ENCODE assay signal across 8 cellular contexts in genomic region chr19:1259206-1259872, GRCh38. TPM values are rescaled to one million over a fixed set of nuclear protein-coding genes. Genes with fewer than 3 reads are reported as not detected.
DNase-seq lines count a peak whose midpoint lies in the region; ATAC-seq lines count a peak whose summit lies in the region.

No MANE protein-coding gene starts in this region.

- no peak overlapping the region for H4K12ac ChIP-seq in trophoblast cell (ENCODE audit: low read depth, low read length)

- peak; percentile 25 for ATAC-seq in GM21825 (IDR thresholded peaks at IDR 0.05; ENCODE audit: unreplicated experiment)
- ATAC-seq in activated T-helper 17 cell treated with anti-CD3 and anti-CD28 coated beads, Interleukin-2, amount 50 U/mL, for 72 hours (replicated peaks): peak; percentile 50

- H3K18ac ChIP-seq in trophoblast cell (ENCODE audit: low read length): no peak overlapping the region

- H2AFZ ChIP-seq in trophoblast cell (ENCODE audit: insufficient read depth, low read length, poor library complexity): no peak overlapping the region

- H3K27ac Mint-ChIP-seq in activated T-helper 17 cell treated with anti-CD3 and anti-CD28 coated beads, Interleukin-2, amount 50 U/mL, for 72 hours: peak overlapping the region; percentile 95

- H3K23ac ChIP-seq in trophoblast cell (ENCODE audit: low read length): no peak overlapping the region

- peak; percentile 86 for DNase-seq in CMK (ENCODE audit: low read depth)
- DNase-seq in NT2/D1 (ENCODE audit: low read depth, low spot score): no peak
- DNase-seq in foreskin melanocyte: peak; percentile 68
- peak; percentile 82 to 86 for DNase-seq in trophoblast cell
- no peak for DNase-seq in germinal center (ENCODE audit: low spot score)
- DNase-seq in NCI-H510A (lab: John Stamatoyannopoulos, UW): no peak

- H2BK12ac ChIP-seq in trophoblast cell (ENCODE audit: low read length): no peak overlapping the region

- H3K14ac ChIP-seq in trophoblast cell (ENCODE audit: low read length): no peak overlapping the region

- peaks cover 62% of the 10 kb centered on the region for H3K36me3 Mint-ChIP-seq in activated T-helper 17 cell treated with anti-CD3 and anti-CD28 coated beads, Interleukin-2, amount 50 U/mL, for 72 hours (ENCODE audit: low read depth)

- H3K4ac ChIP-seq in trophoblast cell (ENCODE audit: low read depth, low read length): no peak overlapping the region

- no CpG with 5 or more reads among the region's 17 CpGs for WGBS in trophoblast cell (ENCODE audit: extremely low coverage, insufficient coverage, insufficient read length)

- H4K8ac ChIP-seq in trophoblast cell (ENCODE audit: low read depth, low read length): peak overlapping the region; percentile 66

- peak overlapping the region; percentile 2 for H3K4me2 ChIP-seq in trophoblast cell (ENCODE audit: low read length)

- peak overlapping the region; percentile 43 for H2AK5ac ChIP-seq in trophoblast cell (ENCODE audit: low read length)

- H3K4me3 Mint-ChIP-seq in activated T-helper 17 cell treated with anti-CD3 and anti-CD28 coated beads, Interleukin-2, amount 50 U/mL, for 72 hours: peak overlapping the region; percentile 93

- no peaks in the 10 kb centered on the region for H3K9me3 Mint-ChIP-seq in activated T-helper 17 cell treated with anti-CD3 and anti-CD28 coated beads, Interleukin-2, amount 50 U/mL, for 72 hours

- H3K4me1 ChIP-seq in NT2/D1 (ENCODE audit: insufficient read depth, insufficient read length) (peaks cover 47% of the 10 kb centered on the region), trophoblast cell (ENCODE audit: control insufficient read depth in 1 of 2, insufficient read depth in 2 of 2, low read length in 2 of 2) (peaks cover 33 to 40% of the 10 kb centered on the region in 2 experiments)

- peak overlapping the region; percentile 1 for H2BK120ac ChIP-seq in trophoblast cell (ENCODE audit: insufficient read depth, low read length, poor library complexity)

- H3K27me3 ChIP-seq in NT2/D1 (ENCODE audit: insufficient read depth, insufficient read length) (no peaks in the 10 kb centered on the region), trophoblast cell (ENCODE audit: insufficient read depth, low read length) (no peaks in the 10 kb centered on the region)

- no peaks in the 10 kb centered on the region for H3K27me3 Mint-ChIP-seq in activated T-helper 17 cell treated with anti-CD3 and anti-CD28 coated beads, Interleukin-2, amount 50 U/mL, for 72 hours

- peak overlapping the region; percentile 32 for H2BK5ac ChIP-seq in trophoblast cell (ENCODE audit: low read depth, low read length, poor library complexity)

- peaks cover 5% of the 10 kb centered on the region for H3K79me2 ChIP-seq in trophoblast cell (ENCODE audit: control insufficient read depth, insufficient read depth, low read length, poor library complexity)

- peak overlapping the region; percentile 49 for H4K91ac ChIP-seq in trophoblast cell (ENCODE audit: low read depth, low read length)

- peaks cover 29% of the 10 kb centered on the region for H3K79me1 ChIP-seq in trophoblast cell (ENCODE audit: low read length)

- H3K36me3 ChIP-seq in NT2/D1 (ENCODE audit: insufficient read depth, insufficient read length, low read length): peaks cover 44% of the 10 kb centered on the region
- peaks cover 37 to 40% of the 10 kb centered on the region in 2 experiments for H3K36me3 ChIP-seq in trophoblast cell (ENCODE audit: control insufficient read depth in 1 of 2, insufficient read depth in 2 of 2, low read length in 2 of 2)

- H3K4me3 ChIP-seq in NT2/D1 (ENCODE audit: insufficient read length, low read depth) (no peak overlapping the region), trophoblast cell (ENCODE audit: low read depth, low read length) (no peak overlapping the region)

- H3K9me3 ChIP-seq in NT2/D1 (ENCODE audit: insufficient read depth, low read length): no peaks in the 10 kb centered on the region
- no peaks in the 10 kb centered on the region for H3K9me3 ChIP-seq in trophoblast cell (ENCODE audit: insufficient read depth, low read depth, low read length)

- peak overlapping the region; percentile 3 for H3K9ac ChIP-seq in NT2/D1 (ENCODE audit: insufficient read length, low read depth)
- no peak overlapping the region for H3K9ac ChIP-seq in trophoblast cell (ENCODE audit: low read length)

- H3K27ac ChIP-seq in trophoblast cell (ENCODE audit: low read depth, low read length): peak overlapping the region; percentile 58

- H3K4me1 Mint-ChIP-seq in activated T-helper 17 cell treated with anti-CD3 and anti-CD28 coated beads, Interleukin-2, amount 50 U/mL, for 72 hours: peaks cover 9% of the 10 kb centered on the region

RNA-seq across cellular contexts. Expression of gene CIRBP, which starts 9.8 kb away (rescaled TPM):
- total RNA-seq in activated T-helper 17 cell treated with anti-CD3 and anti-CD28 coated beads, Interleukin-2, amount 50 U/mL, for 72 hours: 100 to 1,000 TPM; 150 to 172 TPM
- 116 and 120 TPM in 2 replicates for polyA plus RNA-seq in trophoblast cell (2013)

RNA-seq across cellular contexts. Expression of gene MIDN, which starts 11.0 kb away (rescaled TPM):
- total RNA-seq in activated T-helper 17 cell treated with anti-CD3 and anti-CD28 coated beads, Interleukin-2, amount 50 U/mL, for 72 hours: 10 to 100 TPM; 51.4 to 56.8 TPM
- polyA plus RNA-seq in trophoblast cell (2013): 159 and 165 TPM in 2 replicates

RNA-seq across cellular contexts. Expression of gene FAM174C, which starts 16.0 kb away (rescaled TPM):
- total RNA-seq in activated T-helper 17 cell treated with anti-CD3 and anti-CD28 coated beads, Interleukin-2, amount 50 U/mL, for 72 hours: 10 to 100 TPM; 52.9 to 85.9 TPM
- polyA plus RNA-seq in trophoblast cell (2013): 58.5 and 63.2 TPM in 2 replicates

RNA-seq across cellular contexts. Expression of gene ATP5F1D, which starts 17.8 kb away (rescaled TPM):
- total RNA-seq in activated T-helper 17 cell treated with anti-CD3 and anti-CD28 coated beads, Interleukin-2, amount 50 U/mL, for 72 hours: 100 to 1,000 TPM; 148 to 210 TPM
- polyA plus RNA-seq in trophoblast cell (2013): 106 and 107 TPM in 2 replicates

RNA-seq across cellular contexts. Expression of gene CBARP, which starts 21.5 kb away (rescaled TPM):
- total RNA-seq in activated T-helper 17 cell treated with anti-CD3 and anti-CD28 coated beads, Interleukin-2, amount 50 U/mL, for 72 hours: 1 to 10 TPM in 1 of 2 donors, under 1 TPM in 1; 0.77 to 1.4 TPM
- 3.7 and 4.2 TPM in 2 replicates for polyA plus RNA-seq in trophoblast cell (2013)

Comparison
In these comparisons a context has a peak if more than half of its experiments do, and no peak if none do; other contexts are left out.
1. DNase-seq: peak in CMK (single experiment), foreskin melanocyte (single experiment) and trophoblast cell (2 of 2); none in NT2/D1 (single experiment), germinal center (single experiment) and NCI-H510A (single experiment).